Comparison of ENCODE assay signal across 8 cellular contexts in the genomic region with DNA sequence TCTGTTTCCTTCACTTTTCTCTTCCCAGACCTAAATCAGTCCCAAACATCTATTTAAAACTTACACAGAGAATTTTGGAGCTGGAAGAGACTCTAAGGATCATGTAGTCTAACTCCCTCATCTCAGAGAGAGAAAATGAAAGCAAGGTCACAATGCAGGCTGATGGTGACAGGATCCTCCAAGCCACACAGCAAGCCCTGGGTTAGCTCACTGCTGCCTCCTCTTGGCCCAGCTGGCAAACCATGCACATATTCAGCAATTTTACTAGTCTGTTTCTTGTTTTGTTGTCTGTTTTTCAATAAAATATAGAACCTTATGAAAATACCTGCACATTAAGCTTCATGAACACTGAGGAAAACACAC. TPM values are rescaled to one million over a fixed set of nuclear protein-coding genes. Genes with fewer than 3 reads are reported as not detected.
DNase-seq lines count a peak whose midpoint lies in the region; ATAC-seq, FAIRE-seq and TF ChIP-seq lines count a peak whose summit lies in the region.

No MANE protein-coding gene starts in this region.

- intact Hi-C loops in pancreas (cut with DNase I) = no loop called here

- no peaks in the 10 kb centered on the region for H4K20me1 ChIP-seq in DOHH2 (ENCODE audit: control insufficient read depth, insufficient read depth, low read depth, low read length)

- H3K27ac ChIP-seq in DOHH2 (ENCODE audit: low read depth, low read length) = no peak overlapping the region
- no peak overlapping the region for H3K27ac ChIP-seq in duodenal mucosa (ENCODE audit: low read depth, low read length)
- no peak overlapping the region for H3K27ac ChIP-seq in pancreas

- peak; percentile 82 for DNase-seq in activated CD4-positive, CD25-positive, alpha-beta regulatory T cell treated with anti-CD3 and anti-CD28 coated beads, Interleukin-2, amount 50 U/mL, for 72 hours
- DNase-seq in pancreas (no peak), NCI-H446 treated with DMSO at 0.1 percent for 48 hours (lab: John Stamatoyannopoulos, UW) (no peak), ecto neural progenitor cell (ENCODE audit: low spot score) (no peak)

- peak overlapping the region; percentile 13 to 40 for H3K9ac ChIP-seq in duodenal mucosa (ENCODE audit: low read depth in 1 of 2, low read length in 2 of 2)

- no peaks in the 10 kb centered on the region for H3F3A ChIP-seq in DOHH2 (ENCODE audit: control insufficient read depth, insufficient read depth)

- TF ChIP-seq EP300 in Ishikawa (IDR thresholded peaks at IDR 0.05; ENCODE audit: borderline replicate concordance) = no peak

- no peak overlapping the region for H3K4me3 ChIP-seq in DOHH2 (ENCODE audit: low read length)
- peak overlapping the region; percentile 5 to 23 for H3K4me3 ChIP-seq in duodenal mucosa (ENCODE audit: low read depth in 1 of 2, low read length in 2 of 2)
- H3K4me3 ChIP-seq in pancreas = no peak overlapping the region

- peak; percentile 56 for TF ChIP-seq CTCF in DOHH2 (IDR thresholded peaks at IDR 0.05; ENCODE audit: low read depth, low read length, poor library complexity, severe bottlenecking)
- peak in 1 of 4 donors; percentile 15 for TF ChIP-seq CTCF in pancreas (IDR thresholded peaks at IDR 0.05)

- H3K36me3 ChIP-seq in DOHH2 (ENCODE audit: control insufficient read depth, low read length) = no peaks in the 10 kb centered on the region
- H3K36me3 ChIP-seq in duodenal mucosa (ENCODE audit: control insufficient read depth in 1 of 2, insufficient read depth in 2 of 2, low read length in 2 of 2) = no peaks in the 10 kb centered on the region
- no peaks in the 10 kb centered on the region for H3K36me3 ChIP-seq in pancreas

- peak overlapping the region; percentile 32; the same call in 1 of the 2 replicates for H3K4me2 ChIP-seq in DOHH2 (ENCODE audit: low read length)

- ATAC-seq in GM21423 (IDR thresholded peaks at IDR 0.05; ENCODE audit: unreplicated experiment) (peak; percentile 73), pancreas (peak in 3 of 4 donors; percentile 25 to 83 (median 80))

- no peaks in the 10 kb centered on the region for H3K9me2 ChIP-seq in DOHH2 (replicated peaks; ENCODE audit: control insufficient read depth, low read length)

- H3K4me1 ChIP-seq in DOHH2 (ENCODE audit: control insufficient read depth, low read length) = peaks cover 5% of the 10 kb centered on the region
- peaks cover 6 to 8% of the 10 kb centered on the region in 2 donors for H3K4me1 ChIP-seq in duodenal mucosa (ENCODE audit: control insufficient read depth in 1 of 2, insufficient read depth in 2 of 2, low read length in 2 of 2)
- H3K4me1 ChIP-seq in pancreas = no peaks in the 10 kb centered on the region

- H3K9me3 ChIP-seq in DOHH2 (ENCODE audit: control insufficient read depth, insufficient read depth, low read length) (no peaks in the 10 kb centered on the region), duodenal mucosa (ENCODE audit: control insufficient read depth in 1 of 2, low read length in 2 of 2) (no peaks in the 10 kb centered on the region), pancreas (no peaks in the 10 kb centered on the region)

- FAIRE-seq in pancreas (lab: Jason Lieb, UNC) = no peak

- peaks cover 12% of the 10 kb centered on the region for H3K27me3 ChIP-seq in DOHH2 (ENCODE audit: control insufficient read depth, low read length)
- H3K27me3 ChIP-seq in duodenal mucosa (ENCODE audit: control insufficient read depth in 1 of 2, insufficient read depth in 2 of 2, low read length in 2 of 2) = no peaks in the 10 kb centered on the region
- no peaks in the 10 kb centered on the region for H3K27me3 ChIP-seq in pancreas

- TF ChIP-seq RAD21 in Ishikawa (IDR thresholded peaks at IDR 0.05; ENCODE audit: low read depth) = peak; percentile 27; the same call in 1 of the 2 replicates

- H3K79me2 ChIP-seq in DOHH2 (ENCODE audit: control insufficient read depth, low read length) = no peaks in the 10 kb centered on the region

TF ChIP-seq in Ishikawa, 13 proteins besides CTCF, POLR2A, EP300 and RAD21:
- TF ChIP-seq TCF12 (IDR thresholded peaks at IDR 0.05; ENCODE audit: low read depth) = no peak
- no peak for TF ChIP-seq USF1 (IDR thresholded peaks at IDR 0.05)
- TF ChIP-seq TAF1 (IDR thresholded peaks at IDR 0.05; ENCODE audit: low read depth) = no peak
- TF ChIP-seq FOXM1 (IDR thresholded peaks at IDR 0.05; ENCODE audit: borderline replicate concordance, low read depth) = no peak
- no peak for TF ChIP-seq EGR1 (IDR thresholded peaks at IDR 0.05)
- TF ChIP-seq REST (IDR thresholded peaks at IDR 0.05; ENCODE audit: low read depth) = no peak
- no peak for TF ChIP-seq ZBTB7A (IDR thresholded peaks at IDR 0.05; ENCODE audit: low read depth)
- no peak for TF ChIP-seq CEBPB (IDR thresholded peaks at IDR 0.05)
- TF ChIP-seq YY1 (IDR thresholded peaks at IDR 0.05; ENCODE audit: low read depth) = no peak
- TF ChIP-seq MAX (IDR thresholded peaks at IDR 0.05) = no peak
- TF ChIP-seq NFIC (IDR thresholded peaks at IDR 0.05) = no peak
- TF ChIP-seq CREB1 (IDR thresholded peaks at IDR 0.05; ENCODE audit: low read depth) = no peak
- no peak for TF ChIP-seq TEAD4 (IDR thresholded peaks at IDR 0.05)
TF ChIP-seq in Ishikawa: peak in this region for 0.

RNA-seq across cellular contexts. Expression of gene LY9, which starts 27.7 kb away (rescaled TPM):
- total RNA-seq in pancreas = under 1 TPM; 0.14 to 0.55 (median 0.36) TPM
- polyA plus RNA-seq in pancreas = under 1 TPM in 1 of 2 donors, not detected in 1; 0.05 TPM

RNA-seq across cellular contexts. Expression of gene SLAMF7, which starts 29.2 kb away (rescaled TPM):
- 1 to 10 TPM in 2 of 6 donors, under 1 TPM in 4; 0.32 to 6.5 (median 0.71) TPM for total RNA-seq in pancreas
- polyA plus RNA-seq in pancreas = under 1 TPM; 0.12 to 0.34 TPM

RNA-seq across cellular contexts. Expression of gene CD48, which starts 56.7 kb away (rescaled TPM):
- 1 to 10 TPM in 4 of 6 donors, under 1 TPM in 2; 0.37 to 5.1 (median 1.5) TPM for total RNA-seq in pancreas
- under 1 TPM; 0.61 to 0.84 TPM for polyA plus RNA-seq in pancreas

Comparison
In these comparisons a context has a peak if more than half of its experiments do, and no peak if none do; other contexts are left out.
1. H3K4me3 ChIP-seq: peak in duodenal mucosa (2 of 2); none in DOHH2 (single experiment) and pancreas (0 of 4).